8 cellular contexts compared by ENCODE assay signal in genomic region chr1:114510235-114511047, GRCh38. TPM values are rescaled to one million over a fixed set of nuclear protein-coding genes. Genes with fewer than 3 reads are reported as not detected.
A peak's percentile ranks its signal among the peaks of the same experiment; 100 is the strongest.
DNase-seq lines count a peak whose midpoint lies in the region; ATAC-seq and TF ChIP-seq lines count a peak whose summit lies in the region.

No MANE protein-coding gene starts in this region.

- no peaks in the 10 kb centered on the region for H3K9me2 ChIP-seq in Karpas-422 (replicated peaks; ENCODE audit: insufficient read depth, low read length)

- TF ChIP-seq CTCF in GM12865 (IDR thresholded peaks at IDR 0.05; ENCODE audit: insufficient read depth, low read depth, low read length, missing control alignments) (no peak), WTC11 (IDR thresholded peaks at IDR 0.05) (no peak), right lobe of liver (IDR thresholded peaks at IDR 0.05) (no peak)

- no peak for TF ChIP-seq POLR2A in right lobe of liver (IDR thresholded peaks at IDR 0.05)

- H3K4me2 ChIP-seq in Karpas-422 (ENCODE audit: low read depth, low read length, poor library complexity, severe bottlenecking): peak overlapping the region; percentile 82

- peak overlapping the region; percentile 72 for H3K4me3 ChIP-seq in GM12865 (ENCODE audit: low read depth, low read length)
- peak overlapping the region; percentile 98 for H3K4me3 ChIP-seq in H7 (ENCODE audit: insufficient read depth, low read depth, low read length)
- peak overlapping the region; percentile 98 for H3K4me3 ChIP-seq in Karpas-422 (ENCODE audit: low read length)
- peak overlapping the region; percentile 93 to 98 (median 95) for H3K4me3 ChIP-seq in right lobe of liver

- H3K36me3 Mint-ChIP-seq in WTC11: peaks cover 13% of the 10 kb centered on the region

- H3K27me3 ChIP-seq in H7 (ENCODE audit: control insufficient read depth, insufficient read depth, low read length): no peaks in the 10 kb centered on the region
- no peaks in the 10 kb centered on the region for H3K27me3 ChIP-seq in Karpas-422 (ENCODE audit: low read length)
- H3K27me3 ChIP-seq in right lobe of liver: no peaks in the 10 kb centered on the region

- no peaks in the 10 kb centered on the region for H3K9me3 Mint-ChIP-seq in WTC11

- H3K79me2 ChIP-seq in Karpas-422 (ENCODE audit: low read length): peaks cover 59% of the 10 kb centered on the region

- peak overlapping the region; percentile 85 for H3K4me3 Mint-ChIP-seq in WTC11

- H3K27me3 Mint-ChIP-seq in WTC11 (ENCODE audit: low read depth): peaks cover 12% of the 10 kb centered on the region; the same call in 1 of the 2 replicates

- ATAC-seq in WTC11 (peak; percentile 38), right lobe of liver (peak; percentile 49 to 70 (median 67))

- H3K27ac Mint-ChIP-seq in WTC11: peak overlapping the region; percentile 1; the same call in 1 of the 2 replicates

- DNase-seq in GM12865 (ENCODE audit: low read depth) (peak; percentile 55), H7 (peak; percentile 87), Karpas-422 (peak; percentile 72), WTC11 (ENCODE audit: low spot score) (peak; percentile 50), right lobe of liver (peak; percentile 50 to 73 (median 63)), GDM1 (lab: John Stamatoyannopoulos, UW) (no peak)
- peak; percentile 25 to 29 for DNase-seq in stimulated activated CD4-positive, alpha-beta T cell treated with anti-CD3 and anti-CD28 coated beads, Interleukin-4, amount 100 ng/mL, for 4 hours

- 0% methylated on average over 15 of the region's 75 CpGs for WGBS in right lobe of liver (ENCODE audit: insufficient coverage, low coverage, low lambda C conversion rate, missing lambda C conversion rate)

- intact Hi-C loops in right lobe of liver (cut with DNase I): no loop called here

- peak overlapping the region; percentile 98 for H3K9ac ChIP-seq in Karpas-422 (ENCODE audit: low read length)

- H3K4me1 ChIP-seq in Karpas-422 (ENCODE audit: low read length) (peaks cover 35% of the 10 kb centered on the region), right lobe of liver (peaks cover 0 to 31% (median 10%) of the 10 kb centered on the region in 4 donors)

- no peak overlapping the region for H2AFZ ChIP-seq in Karpas-422 (ENCODE audit: low read length)

- POLR2A ChIA-PET in WTC11 (lab: Charles Lee): interaction anchor here (0.6 to 1.9 kb wide), 3 partner anchors 10 to 391 kb away, joined by 5 read pairs; no protein-coding TSS in a partner anchor

- H3K4me1 Mint-ChIP-seq in WTC11: peaks cover 46% of the 10 kb centered on the region

- H3K9me3 ChIP-seq in Karpas-422 (ENCODE audit: low read length) (no peaks in the 10 kb centered on the region), right lobe of liver (no peaks in the 10 kb centered on the region)

- peaks cover 34% of the 10 kb centered on the region for H4K20me1 ChIP-seq in Karpas-422 (ENCODE audit: insufficient read depth, low read depth, low read length)

- H3K36me3 ChIP-seq in H7 (replicated peaks; ENCODE audit: control insufficient read depth, insufficient read depth, low read length) (peaks cover 2% of the 10 kb centered on the region; the same call in 1 of the 2 replicates), Karpas-422 (ENCODE audit: insufficient read depth, low read length) (peaks cover 17% of the 10 kb centered on the region), right lobe of liver (no peaks in the 10 kb centered on the region)

- CTCF ChIA-PET in WTC11 (lab: Charles Lee): interaction anchor here (0.6 to 1.5 kb wide), 3 partner anchors 74 to 165 kb away, joined by 4 to 5 read pairs (median 4); no protein-coding TSS in a partner anchor

- H3K27ac ChIP-seq in Karpas-422 (ENCODE audit: low read length): peak overlapping the region; percentile 54
- peak overlapping the region; percentile 69 for H3K27ac ChIP-seq in cingulate gyrus (ENCODE audit: low read depth, low read length)
- H3K27ac ChIP-seq in right lobe of liver: peak overlapping the region; percentile 80 to 94 (median 94)

TF ChIP-seq in WTC11, 78 proteins besides CTCF, POLR2A, EP300 and RAD21 (continues in another document):
- TF ChIP-seq ARID4B (CRISPR knock-in tag; IDR thresholded peaks at IDR 0.05; ENCODE audit: borderline replicate concordance) (peak; percentile 47; the same call in 1 of the 2 replicates), FOXP4 (CRISPR knock-in tag; IDR thresholded peaks at IDR 0.05) (peak; percentile 53; the same call in 1 of the 2 replicates), FOXP1 (CRISPR knock-in tag; IDR thresholded peaks at IDR 0.05; ENCODE audit: borderline replicate concordance) (peak; percentile 65; the same call in 1 of the 2 replicates), NR3C1 (CRISPR knock-in tag; conservative IDR thresholded peaks at IDR 0.05; ENCODE audit: low read depth) (no peak), HMGXB4 (CRISPR knock-in tag; IDR thresholded peaks at IDR 0.05) (peak; percentile 70; the same call in 1 of the 2 replicates), ZBTB43 (CRISPR knock-in tag; IDR thresholded peaks at IDR 0.05) (0 out of 2 replicates have a peak, but pooled peaks have one; percentile 35), CREB1 (CRISPR knock-in tag; IDR thresholded peaks at IDR 0.05) (0 out of 2 replicates have a peak, but pooled peaks have one; percentile 22), JUN (CRISPR knock-in tag; IDR thresholded peaks at IDR 0.05) (no peak; the same call in 1 of the 2 replicates)

RNA-seq across cellular contexts. Expression of gene TRIM33, which starts 0.6 kb away (rescaled TPM):
- 43.2 and 66.5 TPM in 2 replicates for total RNA-seq in H7 (2014; rRNA removed; shearing (Covaris generic))
- 38.0 and 78.9 TPM in 2 replicates for total RNA-seq in Karpas-422 (2014; rRNA removed; shearing (Covaris generic); ENCODE audit: low replicate concordance)
- total RNA-seq in WTC11 (2021): 42.0 to 44.5 TPM (median 42.7 TPM) in 3 replicates
- 10 to 100 TPM; 13.9 to 18.0 (median 15.0) TPM for total RNA-seq in right lobe of liver
